Comparison of ENCODE assay signal across 1 cellular context in genomic region chr5:96199713-96200183, GRCh38.
TF ChIP-seq lines count a peak whose summit lies in the region.

No MANE protein-coding gene starts in this region.

TF ChIP-seq in HepG2, 621 proteins besides CTCF, POLR2A, EP300 and RAD21 (continued from another document):
- peak; percentile 57; the same call in 1 of the 2 replicates for TF ChIP-seq HOMEZ (CRISPR knock-in tag; IDR thresholded peaks at IDR 0.05; ENCODE audit: low read depth)
- peak; percentile 55 for TF ChIP-seq ARID3A (IDR thresholded peaks at IDR 0.05; ENCODE audit: low read depth, low read length)
- TF ChIP-seq ARNTL (CRISPR knock-in tag; IDR thresholded peaks at IDR 0.05): no peak
- peak; percentile 74 for TF ChIP-seq MIXL1 (CRISPR knock-in tag; IDR thresholded peaks at IDR 0.05)
- no peak for TF ChIP-seq ZNF414 (CRISPR knock-in tag; IDR thresholded peaks at IDR 0.05)
- TF ChIP-seq ERF (CRISPR knock-in tag; IDR thresholded peaks at IDR 0.05): 0 out of 2 replicates have a peak, but pooled peaks have one; percentile 40
- no peak for TF ChIP-seq REL (CRISPR knock-in tag; conservative IDR thresholded peaks at IDR 0.05)
- TF ChIP-seq ZNF362 (CRISPR knock-in tag; IDR thresholded peaks at IDR 0.05; ENCODE audit: borderline replicate concordance): peak; percentile 23; the same call in 1 of the 2 replicates
- no peak for TF ChIP-seq ZMYM2 (CRISPR knock-in tag; IDR thresholded peaks at IDR 0.05)
- TF ChIP-seq USF2 (IDR thresholded peaks at IDR 0.05; ENCODE audit: low read depth, low read length): no peak
- peak; percentile 36; the same call in 1 of the 2 replicates for TF ChIP-seq USF2 (CRISPR knock-in tag; IDR thresholded peaks at IDR 0.05; ENCODE audit: borderline replicate concordance)
- TF ChIP-seq FOXA3 (CRISPR knock-in tag; IDR thresholded peaks at IDR 0.05): peak; percentile 77
- TF ChIP-seq MYC (CRISPR knock-in tag; IDR thresholded peaks at IDR 0.05; ENCODE audit: borderline replicate concordance): peak; percentile 22; the same call in 1 of the 2 replicates
- TF ChIP-seq HNRNPUL1 (IDR thresholded peaks at IDR 0.05; ENCODE audit: low read depth, low read length): peak; percentile 98
- peak; percentile 83 for TF ChIP-seq KDM6A (CRISPR knock-in tag; IDR thresholded peaks at IDR 0.05; ENCODE audit: low read depth)
- TF ChIP-seq NFIC (IDR thresholded peaks at IDR 0.05; ENCODE audit: low read length): peak; percentile 79; the same call in 1 of the 2 replicates
- TF ChIP-seq FOXJ3 (CRISPR knock-in tag; IDR thresholded peaks at IDR 0.05; ENCODE audit: borderline replicate concordance): peak; percentile 64; the same call in 1 of the 2 replicates
- TF ChIP-seq RARA (CRISPR knock-in tag; IDR thresholded peaks at IDR 0.05): peak; percentile 38
- TF ChIP-seq ZKSCAN8 (CRISPR knock-in tag; IDR thresholded peaks at IDR 0.05; ENCODE audit: borderline replicate concordance): peak; percentile 25; the same call in 1 of the 2 replicates
- TF ChIP-seq POGZ (CRISPR knock-in tag; IDR thresholded peaks at IDR 0.05): peak; percentile 40; the same call in 1 of the 2 replicates
- TF ChIP-seq GABPA (IDR thresholded peaks at IDR 0.05; ENCODE audit: low read depth, low read length): no peak
- TF ChIP-seq GABPA (CRISPR knock-in tag; IDR thresholded peaks at IDR 0.05; ENCODE audit: low read depth): no peak
- TF ChIP-seq TRAFD1 (CRISPR knock-in tag; IDR thresholded peaks at IDR 0.05; ENCODE audit: borderline replicate concordance): no peak
TF ChIP-seq in HepG2: peak in this region for 63.
